In the genomic region with DNA sequence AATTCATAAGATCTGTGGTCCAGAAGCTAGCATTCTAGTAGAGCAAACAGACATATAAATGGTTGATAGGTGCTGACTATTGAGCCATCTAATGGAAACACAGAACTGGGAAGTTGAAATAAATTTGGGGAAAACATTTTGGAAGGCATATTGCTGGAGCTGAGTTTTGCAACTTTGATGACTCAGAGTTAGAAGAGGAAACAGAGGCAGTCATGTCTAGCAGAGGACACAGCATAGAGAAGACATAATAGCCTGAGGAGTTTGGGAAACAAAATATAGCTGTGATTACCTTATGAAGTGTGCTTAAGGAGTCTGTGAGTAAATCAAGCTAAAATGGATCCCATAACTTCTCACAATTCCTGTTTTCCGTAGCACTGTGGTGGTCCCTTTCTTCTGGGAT, we compare ENCODE assay signal across 1 cellular context.
TF ChIP-seq lines count a peak whose summit lies in the region.

No MANE protein-coding gene starts in this region.

TF ChIP-seq in IMR-90, 13 proteins besides CTCF, POLR2A, EP300 and RAD21:
- TF ChIP-seq CEBPB (IDR thresholded peaks at IDR 0.05; ENCODE audit: low read depth, low read length) = 0 out of 2 replicates have a peak, but pooled peaks have one; percentile 8
- TF ChIP-seq SMC3 (IDR thresholded peaks at IDR 0.05; ENCODE audit: low read depth, low read length) = no peak
- no peak for TF ChIP-seq RFX5 (IDR thresholded peaks at IDR 0.05; ENCODE audit: low read depth, low read length)
- TF ChIP-seq CHD1 (IDR thresholded peaks at IDR 0.05; ENCODE audit: low read depth, low read length) = no peak
- no peak for TF ChIP-seq MAFK (IDR thresholded peaks at IDR 0.05; ENCODE audit: low read depth, low read length)
- no peak for TF ChIP-seq RCOR1 (IDR thresholded peaks at IDR 0.05; ENCODE audit: insufficient replicate concordance, low read length)
